Comparison of ENCODE assay signal across 17 cellular contexts in the genomic region with DNA sequence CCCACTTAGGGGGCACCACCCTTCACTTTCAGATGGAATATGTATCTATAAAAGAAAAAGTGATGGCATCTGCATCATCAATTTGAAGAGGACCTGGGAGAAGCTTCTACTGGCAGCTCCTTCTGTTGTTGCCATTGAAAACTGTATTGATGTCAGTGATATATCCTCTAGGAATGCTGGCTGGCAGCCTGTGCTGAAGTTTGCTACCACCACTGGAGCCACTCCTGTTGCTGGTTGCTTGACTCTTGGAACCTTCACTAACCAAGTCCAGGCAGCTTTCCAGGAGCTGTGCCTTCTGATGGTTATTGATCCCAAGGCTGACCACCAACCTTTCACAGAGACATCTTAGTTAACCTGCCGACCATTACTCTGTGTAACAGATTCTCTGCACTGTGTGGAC. TPM values are rescaled to one million over a fixed set of nuclear protein-coding genes. Genes with fewer than 3 reads are reported as not detected.
DNase-seq lines count a peak whose midpoint lies in the region; ATAC-seq and TF ChIP-seq lines count a peak whose summit lies in the region.
"Had no signal": no experiment of that assay in that cellular context is flagged by ENCODE, and none has a peak within 500 bp of the region (broad histone marks: within the 10 kb centered on the region; RNA-seq: fewer than 3 reads in every experiment).

No MANE protein-coding gene starts in this region.

- H3K79me2 ChIP-seq in PC-9 (ENCODE audit: low read depth), result 0 out of 2 replicates have a peak, but pooled peaks cover 4% of the 10 kb centered on the region

- intact Hi-C loops in PC-9 (cut with micrococcal nuclease; ENCODE audit: unreplicated experiment) (no loop called here), upper lobe of right lung (cut with DNase I) (no loop called here), Caco-2 (cut with micrococcal nuclease; ENCODE audit: unreplicated experiment) (no loop called here)

- H3K4me3 Mint-ChIP-seq in Caco-2 (ENCODE audit: unreplicated experiment), result no peak overlapping the region
- no peak overlapping the region for H3K4me3 Mint-ChIP-seq in stimulated activated memory B cell treated with anti-CD40 and anti-IgM and Interleukin-4, amounts not matched to agents 10 μg/mL and 1 μg/mL and 100 μg/mL, for 72 hours

- no peaks in the 10 kb centered on the region for H3F3A ChIP-seq in PC-9 (ENCODE audit: insufficient read depth, low read depth)

- H3K27me3 ChIP-seq in PC-9 (ENCODE audit: insufficient read depth, low read depth) (no peaks in the 10 kb centered on the region), upper lobe of right lung (no peaks in the 10 kb centered on the region), Caco-2 (replicated peaks; ENCODE audit: control insufficient read depth, insufficient read depth, low read length) (peaks cover 2% of the 10 kb centered on the region)
- H3K27me3 ChIP-seq: vagina had no signal

- peak; percentile 84 for DNase-seq in AG20443 (ENCODE audit: low spot score)
- DNase-seq in PC-9, result peak; percentile 27 to 39
- DNase-seq in epithelial cell of esophagus (ENCODE audit: low read depth), result peak; percentile 76
- DNase-seq in myocyte (ENCODE audit: low read depth), result peak; percentile 72
- DNase-seq in upper lobe of right lung, result no peak
- no peak for DNase-seq in NCI-H1105 (lab: John Stamatoyannopoulos, UW)
- no peak for DNase-seq in Caco-2
- DNase-seq: activated gamma-delta T cell treated with Interleukin-2 at 50 U/mL for 16 hours; C1 segment of cervical spinal cord; Kasumi-1; NCI-H2081; posterior cingulate gyrus; SHP77; stimulated activated CD8-positive, alpha-beta memory T cell treated with anti-CD3 and anti-CD28 coated beads, Interleukin-4, amount 100 ng/mL, for 48 hours had no signal

- no peak overlapping the region for H3K27ac Mint-ChIP-seq in Caco-2 (ENCODE audit: unreplicated experiment)
- no peak overlapping the region for H3K27ac Mint-ChIP-seq in stimulated activated memory B cell treated with anti-CD40 and anti-IgM and Interleukin-4, amounts not matched to agents 10 μg/mL and 1 μg/mL and 100 μg/mL, for 72 hours

- no TSS peak for BruUV-seq in PC-9 (replicated peaks; lab: Mats Ljungman, UMichigan)
- BruUV-seq in Caco-2 (replicated peaks; lab: Mats Ljungman, UMichigan), result no TSS peak

- POLR2A ChIA-PET in PC-9 (lab: Charles Lee; ENCODE audit: unreplicated experiment), result interaction anchor here (0.5 to 0.7 kb wide), 3 partner anchors 61 to 1531 kb away, joined by 3 to 7 read pairs (median 3); no protein-coding TSS in a partner anchor
- POLR2A ChIA-PET in Caco-2 (lab: Charles Lee), result no interaction called here

- H3K4me3 ChIP-seq in PC-9 (no peak overlapping the region), epithelial cell of esophagus (ENCODE audit: low read length) (no peak overlapping the region), upper lobe of right lung (no peak overlapping the region), Caco-2 (ENCODE audit: low read depth, low read length) (no peak overlapping the region)
- H3K4me3 ChIP-seq: vagina had no signal

- H3K9me3 Mint-ChIP-seq in Caco-2 (ENCODE audit: unreplicated experiment), result no peaks in the 10 kb centered on the region
- no peaks in the 10 kb centered on the region for H3K9me3 Mint-ChIP-seq in stimulated activated memory B cell treated with anti-CD40 and anti-IgM and Interleukin-4, amounts not matched to agents 10 μg/mL and 1 μg/mL and 100 μg/mL, for 72 hours

- H3K4me2 ChIP-seq in PC-9, result no peak overlapping the region

- peaks cover 4% of the 10 kb centered on the region; the same call in 1 of the 2 replicates for H4K20me1 ChIP-seq in PC-9 (ENCODE audit: insufficient read depth)

- peaks cover 7% of the 10 kb centered on the region for H3K27me3 Mint-ChIP-seq in Caco-2 (ENCODE audit: insufficient read depth, unreplicated experiment)
- no peaks in the 10 kb centered on the region for H3K27me3 Mint-ChIP-seq in stimulated activated memory B cell treated with anti-CD40 and anti-IgM and Interleukin-4, amounts not matched to agents 10 μg/mL and 1 μg/mL and 100 μg/mL, for 72 hours

- H3K4me1 ChIP-seq in PC-9 (replicated peaks; ENCODE audit: insufficient read depth) (no peaks in the 10 kb centered on the region), upper lobe of right lung (no peaks in the 10 kb centered on the region), Caco-2 (no peaks in the 10 kb centered on the region)

- H3K27ac ChIP-seq in PC-9 (no peak overlapping the region), upper lobe of right lung (no peak overlapping the region)
- H3K27ac ChIP-seq: vagina had no signal

- no peak overlapping the region for H2AFZ ChIP-seq in PC-9

- CTCF ChIA-PET in PC-9 (lab: Charles Lee) (no interaction called here), Caco-2 (lab: Charles Lee) (no interaction called here)

- H3K4me1 Mint-ChIP-seq in Caco-2 (ENCODE audit: low read depth, unreplicated experiment), result no peaks in the 10 kb centered on the region
- H3K4me1 Mint-ChIP-seq in stimulated activated memory B cell treated with anti-CD40 and anti-IgM and Interleukin-4, amounts not matched to agents 10 μg/mL and 1 μg/mL and 100 μg/mL, for 72 hours, result no peaks in the 10 kb centered on the region

- no peaks in the 10 kb centered on the region for H3K9me2 ChIP-seq in PC-9 (ENCODE audit: insufficient read depth)

- no peaks in the 10 kb centered on the region for H3K9me3 ChIP-seq in PC-9 (ENCODE audit: insufficient read depth, low read depth)
- no peaks in the 10 kb centered on the region for H3K9me3 ChIP-seq in upper lobe of right lung
- H3K9me3 ChIP-seq in Caco-2, result no peaks in the 10 kb centered on the region
- H3K9me3 ChIP-seq: vagina had no signal

- no peaks in the 10 kb centered on the region for H3K36me3 Mint-ChIP-seq in Caco-2 (ENCODE audit: insufficient read depth, unreplicated experiment)
- peaks cover 28% of the 10 kb centered on the region for H3K36me3 Mint-ChIP-seq in stimulated activated memory B cell treated with anti-CD40 and anti-IgM and Interleukin-4, amounts not matched to agents 10 μg/mL and 1 μg/mL and 100 μg/mL, for 72 hours

- ATAC-seq in upper lobe of right lung, result no peak
- no peak for ATAC-seq in stimulated activated memory B cell treated with anti-CD40 and anti-IgM and Interleukin-4, amounts not matched to agents 10 μg/mL and 1 μg/mL and 100 μg/mL, for 72 hours
- ATAC-seq: esophagus mucosa had no signal

- H3K36me3 ChIP-seq in PC-9 (ENCODE audit: low read depth) (no peaks in the 10 kb centered on the region), upper lobe of right lung (no peaks in the 10 kb centered on the region), Caco-2 (ENCODE audit: control insufficient read depth, insufficient read depth, low read length) (no peaks in the 10 kb centered on the region)

- no peak for TF ChIP-seq CTCF in PC-9 (conservative IDR thresholded peaks at IDR 0.05)
- no peak for TF ChIP-seq CTCF in epithelial cell of esophagus (IDR thresholded peaks at IDR 0.05; ENCODE audit: insufficient read depth, low read depth, low read length, missing control alignments)
- no peak for TF ChIP-seq CTCF in upper lobe of right lung (IDR thresholded peaks at IDR 0.05)
- TF ChIP-seq CTCF in Caco-2 (IDR thresholded peaks at IDR 0.05; ENCODE audit: insufficient read depth in 1 of 2, low read depth in 1 of 2, low read length in 1 of 2, severe bottlenecking in 1 of 2, unreplicated experiment in 1 of 2), result no peak

RNA-seq across cellular contexts. Expression of gene RIMKLB, which starts 44.7 kb away (rescaled TPM):
- 56.9 and 64.8 TPM in 2 replicates for total RNA-seq in PC-9 (2021)
- total RNA-seq in myocyte, result 38.3 and 39.1 TPM in 2 replicates
- 20.3 TPM for polyA plus RNA-seq in myocyte (2012)
- 32.0 TPM for total RNA-seq in upper lobe of right lung
- 3.3 and 3.6 TPM in 2 replicates for total RNA-seq in Caco-2 (2022)

Comparison
In these comparisons a context has a peak if more than half of its experiments do, and no peak if none do; other contexts are left out.
1. DNase-seq: peak in AG20443 (single experiment), PC-9 (2 of 2), epithelial cell of esophagus (single experiment) and myocyte (single experiment); none in upper lobe of right lung (single experiment), NCI-H1105 (single experiment) and Caco-2 (0 of 2).